18 cellular contexts compared by ENCODE assay signal in the genomic region with DNA sequence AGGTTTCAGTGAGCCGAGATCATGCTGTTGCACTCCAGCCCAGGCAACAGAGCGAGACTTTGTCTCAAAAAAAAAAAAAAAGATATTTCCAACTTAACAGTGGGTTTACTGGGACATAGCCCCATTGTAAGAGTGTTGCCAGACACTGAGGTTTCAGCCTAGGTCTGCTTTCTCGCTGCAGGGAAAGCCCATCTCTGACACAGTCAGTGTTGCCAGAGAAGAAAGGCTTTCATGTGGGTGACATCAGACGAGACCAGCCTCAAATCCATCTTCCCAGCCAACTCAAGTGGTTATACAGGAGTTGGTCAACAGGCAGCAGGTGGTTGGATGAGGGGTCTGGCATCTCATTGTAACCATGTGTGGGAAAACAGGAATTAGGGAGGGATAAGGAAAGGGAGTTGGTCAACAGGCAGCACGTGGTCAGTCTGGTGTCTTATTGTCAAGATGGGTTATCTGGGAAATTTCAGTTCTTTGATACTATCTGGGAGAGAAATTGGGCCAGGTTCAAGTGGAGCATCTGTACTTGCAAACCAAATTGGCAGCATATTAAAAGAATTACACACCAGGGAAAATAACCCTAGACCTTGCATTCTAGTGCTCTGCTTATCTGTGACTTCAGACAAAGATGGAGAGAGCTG. TPM values are rescaled to one million over a fixed set of nuclear protein-coding genes. Genes with fewer than 3 reads are reported as not detected.
DNase-seq lines count a peak whose midpoint lies in the region; ATAC-seq and TF ChIP-seq lines count a peak whose summit lies in the region.
"Had no signal": no experiment of that assay in that cellular context is flagged by ENCODE, and none has a peak within 500 bp of the region (broad histone marks: within the 10 kb centered on the region; RNA-seq: fewer than 3 reads in every experiment).

No MANE protein-coding gene starts in this region.

- H3K9me3 Mint-ChIP-seq in stimulated activated naive B cell treated with anti-CD40 and anti-IgM and Interleukin-4, amounts not matched to agents 10 μg/mL and 1 μg/mL and 100 μg/mL, for 72 hours, result peaks cover 0 to 5% of the 10 kb centered on the region in 2 donors
- H3K9me3 Mint-ChIP-seq: naive B cell had no signal

- no peak overlapping the region for H3K27ac Mint-ChIP-seq in stimulated activated naive B cell treated with anti-CD40 and anti-IgM and Interleukin-4, amounts not matched to agents 10 μg/mL and 1 μg/mL and 100 μg/mL, for 72 hours

- ATAC-seq in SK-N-SH treated with all-trans-retinoic acid at 6 μM for 48 hours, result peak; percentile 69
- ATAC-seq in stimulated activated naive B cell treated with anti-CD40 and anti-IgM and Interleukin-4, amounts not matched to agents 10 μg/mL and 1 μg/mL and 100 μg/mL, for 72 hours (replicated peaks), result no peak
- ATAC-seq: esophagus mucosa, K562, pancreas had no signal

- DNase-seq in LHCN-M2 (ENCODE audit: low read depth) (peak; percentile 44), cerebellar cortex (ENCODE audit: low spot score) (peak; percentile 75), posterior vena cava (ENCODE audit: low spot score) (peak; percentile 3), Kasumi-1 (lab: John Stamatoyannopoulos, UW) (no peak), ureter (ENCODE audit: low spot score) (no peak)
- DNase-seq in stimulated activated naive B cell treated with anti-CD40 and anti-IgM and Interleukin-4, amounts not matched to agents 10 μg/mL and 1 μg/mL and 100 μg/mL, for 72 hours, result no peak
- DNase-seq: activated CD4-positive, alpha-beta T cell treated with anti-CD3 and anti-CD28 coated beads for 4 hours; activated T-cell treated with anti-CD3 and anti-CD28 coated beads, Interleukin-2, amount 50 U/mL, for 1 hour; adrenal gland; head of caudate nucleus; naive B cell; NCI-H774; pancreas; Peyer's patch; stimulated activated CD4-positive, alpha-beta T cell treated with anti-CD3 and anti-CD28 coated beads, Interleukin-2, amount 100 ng/mL, for 48 hours had no signal

- intact Hi-C loops in posterior vena cava (cut with DNase I), result no loop called here

- H3K36me3 Mint-ChIP-seq in stimulated activated naive B cell treated with anti-CD40 and anti-IgM and Interleukin-4, amounts not matched to agents 10 μg/mL and 1 μg/mL and 100 μg/mL, for 72 hours, result peaks cover 41 to 63% of the 10 kb centered on the region in 2 donors

- H3K4me3 Mint-ChIP-seq in stimulated activated naive B cell treated with anti-CD40 and anti-IgM and Interleukin-4, amounts not matched to agents 10 μg/mL and 1 μg/mL and 100 μg/mL, for 72 hours, result no peak overlapping the region
- H3K4me3 Mint-ChIP-seq: naive B cell had no signal

- no peaks in the 10 kb centered on the region for H3K27me3 Mint-ChIP-seq in stimulated activated naive B cell treated with anti-CD40 and anti-IgM and Interleukin-4, amounts not matched to agents 10 μg/mL and 1 μg/mL and 100 μg/mL, for 72 hours
- H3K27me3 Mint-ChIP-seq: naive B cell had no signal

- H3K4me1 Mint-ChIP-seq in stimulated activated naive B cell treated with anti-CD40 and anti-IgM and Interleukin-4, amounts not matched to agents 10 μg/mL and 1 μg/mL and 100 μg/mL, for 72 hours, result no peaks in the 10 kb centered on the region

TF ChIP-seq in SK-N-SH treated with all-trans-retinoic acid at 6 μM for 48 hours, 23 proteins besides CTCF, POLR2A, EP300 and RAD21:
- TF ChIP-seq, protein P1, sequence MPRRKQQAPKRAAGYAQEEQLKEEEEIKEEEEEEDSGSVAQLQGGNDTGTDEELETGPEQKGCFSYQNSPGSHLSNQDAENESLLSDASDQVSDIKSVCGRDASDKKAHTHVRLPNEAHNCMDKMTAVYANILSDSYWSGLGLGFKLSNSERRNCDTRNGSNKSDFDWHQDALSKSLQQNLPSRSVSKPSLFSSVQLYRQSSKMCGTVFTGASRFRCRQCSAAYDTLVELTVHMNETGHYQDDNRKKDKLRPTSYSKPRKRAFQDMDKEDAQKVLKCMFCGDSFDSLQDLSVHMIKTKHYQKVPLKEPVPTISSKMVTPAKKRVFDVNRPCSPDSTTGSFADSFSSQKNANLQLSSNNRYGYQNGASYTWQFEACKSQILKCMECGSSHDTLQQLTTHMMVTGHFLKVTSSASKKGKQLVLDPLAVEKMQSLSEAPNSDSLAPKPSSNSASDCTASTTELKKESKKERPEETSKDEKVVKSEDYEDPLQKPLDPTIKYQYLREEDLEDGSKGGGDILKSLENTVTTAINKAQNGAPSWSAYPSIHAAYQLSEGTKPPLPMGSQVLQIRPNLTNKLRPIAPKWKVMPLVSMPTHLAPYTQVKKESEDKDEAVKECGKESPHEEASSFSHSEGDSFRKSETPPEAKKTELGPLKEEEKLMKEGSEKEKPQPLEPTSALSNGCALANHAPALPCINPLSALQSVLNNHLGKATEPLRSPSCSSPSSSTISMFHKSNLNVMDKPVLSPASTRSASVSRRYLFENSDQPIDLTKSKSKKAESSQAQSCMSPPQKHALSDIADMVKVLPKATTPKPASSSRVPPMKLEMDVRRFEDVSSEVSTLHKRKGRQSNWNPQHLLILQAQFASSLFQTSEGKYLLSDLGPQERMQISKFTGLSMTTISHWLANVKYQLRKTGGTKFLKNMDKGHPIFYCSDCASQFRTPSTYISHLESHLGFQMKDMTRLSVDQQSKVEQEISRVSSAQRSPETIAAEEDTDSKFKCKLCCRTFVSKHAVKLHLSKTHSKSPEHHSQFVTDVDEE (CRISPR knock-in tag; IDR thresholded peaks at IDR 0.05), result peak; percentile 61; the same call in 1 of the 2 replicates
- no peak for TF ChIP-seq GLIS3 (CRISPR knock-in tag; IDR thresholded peaks at IDR 0.05)
- no peak for TF ChIP-seq ZFP3 (CRISPR knock-in tag; IDR thresholded peaks at IDR 0.05)
- TF ChIP-seq ISL1 (CRISPR knock-in tag; IDR thresholded peaks at IDR 0.05), result 0 out of 2 replicates have a peak, but pooled peaks have one; percentile 11
- TF ChIP-seq TCF4 (CRISPR knock-in tag; IDR thresholded peaks at IDR 0.05; ENCODE audit: borderline replicate concordance), result peak; percentile 83; the same call in 1 of the 2 replicates
- TF ChIP-seq SNAI2 (CRISPR knock-in tag; IDR thresholded peaks at IDR 0.05), result no peak; the same call in 1 of the 2 replicates

RNA-seq across cellular contexts. Expression of a gene that starts 41.1 kb away (rescaled TPM):
- total RNA-seq in LHCN-M2 (2014; rRNA removed), result 18.9 and 22.3 TPM in 2 replicates
- 15.4 TPM for polyA plus RNA-seq in LHCN-M2 (2012)
- 10 to 100 TPM; 16.2 to 17.3 TPM for total RNA-seq in posterior vena cava
- total RNA-seq in ureter, result 50.7 TPM

Comparison
In these comparisons a context has a peak if more than half of its experiments do, and no peak if none do; other contexts are left out.
1. DNase-seq: peak in LHCN-M2 (single experiment), cerebellar cortex (single experiment) and posterior vena cava (single experiment); none in Kasumi-1 (0 of 2), ureter (single experiment) and stimulated activated naive B cell treated with anti-CD40 and anti-IgM and Interleukin-4, amounts not matched to agents 10 μg/mL and 1 μg/mL and 100 μg/mL, for 72 hours (single experiment).